ENCODE assay signal across 30 cellular contexts in the genomic region with DNA sequence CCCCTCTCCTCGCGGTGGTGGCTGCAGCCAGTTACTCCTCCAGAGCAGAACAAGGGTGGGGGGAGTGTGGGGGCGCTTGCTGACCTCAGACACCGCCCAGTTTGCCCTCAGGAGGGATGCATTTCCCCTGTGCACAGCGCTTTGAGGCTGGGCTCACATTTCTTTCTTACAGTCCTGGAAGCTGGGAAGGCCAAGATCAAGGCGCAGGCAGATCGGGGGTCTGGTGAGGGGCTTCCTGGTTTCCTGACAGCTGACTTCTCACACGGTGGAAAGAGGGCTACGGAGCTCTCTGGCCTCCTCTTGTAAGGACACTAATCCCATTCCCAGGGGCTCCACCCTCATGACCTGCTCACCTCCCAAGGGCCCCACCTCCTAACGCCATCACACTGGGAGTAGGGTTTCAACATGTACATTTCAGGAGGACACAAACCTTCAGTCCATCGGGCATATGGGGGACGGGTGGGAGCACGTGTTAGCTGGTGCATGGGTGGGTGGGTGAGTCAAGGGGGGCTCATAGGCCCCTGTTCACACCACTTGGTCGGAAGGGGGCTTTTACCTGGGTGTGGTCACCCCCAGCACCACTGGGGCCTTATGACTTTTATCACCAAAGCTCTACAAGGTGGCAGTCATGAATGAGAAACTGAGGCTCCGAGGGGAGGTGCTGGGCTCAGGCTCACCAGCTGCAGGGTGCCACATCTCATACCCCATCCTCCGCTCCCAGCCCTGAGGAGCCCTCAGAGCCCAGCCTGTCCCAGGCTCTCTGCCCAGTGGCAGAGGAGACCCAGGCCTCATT. TPM values are rescaled to one million over a fixed set of nuclear protein-coding genes. Genes with fewer than 3 reads are reported as not detected.
DNase-seq lines count a peak whose midpoint lies in the region; ATAC-seq and TF ChIP-seq lines count a peak whose summit lies in the region.
"Had no signal": no experiment of that assay in that cellular context is flagged by ENCODE, and none has a peak within 500 bp of the region (broad histone marks: within the 10 kb centered on the region; RNA-seq: fewer than 3 reads in every experiment).

No MANE protein-coding gene starts in this region.

- H3K4me1 ChIP-seq in BLaER1 treated with 17β-estradiol and CSF1 and Interleukin-3, amounts not matched to agents 10 nM and 100 nM, result peaks cover 0 to 47% (median 42%) of the 10 kb centered on the region in 10 experiments; a peak in 16 of 20 replicates
- H3K4me1 ChIP-seq: colonic mucosa, neural progenitor cell, SJCRH30, tibial nerve had no signal

- TF ChIP-seq CTCF in VCaP (conservative IDR thresholded peaks at IDR 0.05), result no peak

- H3K9ac ChIP-seq in BLaER1 treated with 17β-estradiol and CSF1 and Interleukin-3, amounts not matched to agents 10 nM and 100 nM, result no peak overlapping the region
- H3K9ac ChIP-seq: neural progenitor cell had no signal

- ATAC-seq in sciatic nerve (no peak), GM21576 (IDR thresholded peaks at IDR 0.05; ENCODE audit: unreplicated experiment) (no peak)
- ATAC-seq: GM23338, right cardiac atrium had no signal

- intact Hi-C loops in activated naive CD4-positive, alpha-beta T cell treated with anti-CD3 and anti-CD28 coated beads for 36 hours (cut with micrococcal nuclease), result no loop called here
- intact Hi-C loops in sciatic nerve (cut with DNase I), result no loop called here

- H3K4me2 ChIP-seq in BLaER1 treated with 17β-estradiol and CSF1 and Interleukin-3, amounts not matched to agents 10 nM and 100 nM, result peak overlapping the region in 7 of 11 experiments; percentile 24 to 58 (median 50); a peak in 12 of 22 replicates
- H3K4me2 ChIP-seq: GM23338, neural progenitor cell had no signal

- no peaks in the 10 kb centered on the region for H3K27me3 Mint-ChIP-seq in activated naive CD4-positive, alpha-beta T cell treated with anti-CD3 and anti-CD28 coated beads for 36 hours (ENCODE audit: low read depth)
- H3K27me3 Mint-ChIP-seq: activated naive CD8-positive, alpha-beta T cell treated with anti-CD3 and anti-CD28 coated beads for 36 hours had no signal

- H3K27ac ChIP-seq in BLaER1 treated with 17β-estradiol and CSF1 and Interleukin-3, amounts not matched to agents 10 nM and 100 nM, result no peak overlapping the region
- peak overlapping the region; percentile 98; the same call in 1 of the 2 replicates for H3K27ac ChIP-seq in VCaP
- H3K27ac ChIP-seq: cardiac muscle cell, colonic mucosa, epithelial cell of prostate, neural progenitor cell, SJCRH30, tibial nerve, WERI-Rb-1 had no signal

- H4K20me1 ChIP-seq in BLaER1 treated with 17β-estradiol and CSF1 and Interleukin-3, amounts not matched to agents 10 nM and 100 nM, result no peaks in the 10 kb centered on the region

- H3K4me3 ChIP-seq in BLaER1 treated with 17β-estradiol and CSF1 and Interleukin-3, amounts not matched to agents 10 nM and 100 nM, result no peak overlapping the region
- H3K4me3 ChIP-seq: cardiac muscle cell, colonic mucosa, GM23338, neural progenitor cell, SJCRH30, tibial nerve had no signal

- peak; percentile 2 for DNase-seq in activated naive CD4-positive, alpha-beta T cell treated with anti-CD3 and anti-CD28 coated beads for 36 hours
- no peak for DNase-seq in activated naive CD4-positive, alpha-beta T cell (lab: John Stamatoyannopoulos, UW)
- peak; percentile 36 for DNase-seq in sciatic nerve (ENCODE audit: low spot score)
- no peak for DNase-seq in NCI-H1417 (lab: John Stamatoyannopoulos, UW)
- DNase-seq in HT-29 (ENCODE audit: low spot score), result no peak
- DNase-seq: activated CD4-positive, alpha-beta T cell treated with anti-CD3 and anti-CD28 coated beads, Interleukin-2, amount 10 ng/mL, durations not matched to agents 24 days and 14 days; activated naive CD8-positive, alpha-beta T cell treated with anti-CD3 and anti-CD28 coated beads for 36 hours; colonic mucosa; COR-L47; effector memory CD4-positive, alpha-beta T cell; HFFc6; immature natural killer cell; mesenchymal stem cell; NCI-H1694 treated with DMSO at 0.1 percent for 48 hours; T1000; WERI-Rb-1 had no signal

- H3K4me3 Mint-ChIP-seq in activated naive CD4-positive, alpha-beta T cell treated with anti-CD3 and anti-CD28 coated beads for 36 hours, result no peak overlapping the region
- H3K4me3 Mint-ChIP-seq: activated CD4-positive, alpha-beta T cell treated with anti-CD3 and anti-CD28 coated beads, Interleukin-2, amount 10 ng/mL, durations not matched to agents 24 days and 14 days; activated naive CD8-positive, alpha-beta T cell treated with anti-CD3 and anti-CD28 coated beads for 36 hours; GM23338; HFFc6; immature natural killer cell; neural progenitor cell had no signal

- CTCF ChIA-PET in activated naive CD4-positive, alpha-beta T cell treated with anti-CD3 and anti-CD28 coated beads for 36 hours (lab: Charles Lee), result interaction anchor here (0.6 kb wide), 1 partner anchor 126 kb away, joined by 3 read pairs; no protein-coding TSS in a partner anchor

- no peaks in the 10 kb centered on the region for H3K27me3 ChIP-seq in BLaER1 treated with 17β-estradiol and CSF1 and Interleukin-3, amounts not matched to agents 10 nM and 100 nM
- H3K27me3 ChIP-seq: cardiac muscle cell, colonic mucosa, neural progenitor cell, SJCRH30, tibial nerve had no signal

- no peaks in the 10 kb centered on the region for H3K36me3 Mint-ChIP-seq in activated naive CD4-positive, alpha-beta T cell treated with anti-CD3 and anti-CD28 coated beads for 36 hours (ENCODE audit: low read depth)
- H3K36me3 Mint-ChIP-seq: activated naive CD8-positive, alpha-beta T cell treated with anti-CD3 and anti-CD28 coated beads for 36 hours; immature natural killer cell; neural progenitor cell had no signal

- no peaks in the 10 kb centered on the region for H3K4me1 Mint-ChIP-seq in activated naive CD4-positive, alpha-beta T cell treated with anti-CD3 and anti-CD28 coated beads for 36 hours (ENCODE audit: low read depth)
- H3K4me1 Mint-ChIP-seq: immature natural killer cell had no signal

- no peaks in the 10 kb centered on the region for H3K9me3 Mint-ChIP-seq in activated naive CD4-positive, alpha-beta T cell treated with anti-CD3 and anti-CD28 coated beads for 36 hours
- H3K9me3 Mint-ChIP-seq: activated CD4-positive, alpha-beta T cell treated with anti-CD3 and anti-CD28 coated beads, Interleukin-2, amount 10 ng/mL, durations not matched to agents 24 days and 14 days; activated naive CD8-positive, alpha-beta T cell treated with anti-CD3 and anti-CD28 coated beads for 36 hours; GM23338; immature natural killer cell had no signal

- H3K36me3 ChIP-seq in BLaER1 treated with 17β-estradiol and CSF1 and Interleukin-3, amounts not matched to agents 10 nM and 100 nM, result no peaks in the 10 kb centered on the region
- H3K36me3 ChIP-seq: cardiac muscle cell, colonic mucosa, neural progenitor cell, SJCRH30, tibial nerve, WERI-Rb-1 had no signal

- H3K27ac Mint-ChIP-seq in activated naive CD4-positive, alpha-beta T cell treated with anti-CD3 and anti-CD28 coated beads for 36 hours, result no peak overlapping the region
- H3K27ac Mint-ChIP-seq: activated CD4-positive, alpha-beta T cell treated with anti-CD3 and anti-CD28 coated beads, Interleukin-2, amount 10 ng/mL, durations not matched to agents 24 days and 14 days; activated naive CD8-positive, alpha-beta T cell treated with anti-CD3 and anti-CD28 coated beads for 36 hours; GM23338; HFFc6; neural progenitor cell had no signal

- no peaks in the 10 kb centered on the region for H3K9me3 ChIP-seq in BLaER1 treated with 17β-estradiol and CSF1 and Interleukin-3, amounts not matched to agents 10 nM and 100 nM (replicated peaks in 1 of 11)
- H3K9me3 ChIP-seq: colonic mucosa, SJCRH30, tibial nerve had no signal

RNA-seq across cellular contexts. Expression of a gene that starts 7.7 kb away (rescaled TPM):
- not detected for total RNA-seq in activated naive CD4-positive, alpha-beta T cell treated with anti-CD3 and anti-CD28 coated beads for 36 hours
- not detected for total RNA-seq in sciatic nerve
- not detected in 2 replicates for total RNA-seq in HT-29 (2014; rRNA removed; shearing (Covaris generic))
- total RNA-seq: activated CD4-positive, alpha-beta T cell treated with anti-CD3 and anti-CD28 coated beads, Interleukin-2, amount 10 ng/mL, durations not matched to agents 24 days and 14 days; astrocyte; cardiac muscle cell; G401; GM23338; HFFc6; NCI-H460; right cardiac atrium; RPMI7951; SJCRH30; tibial nerve had no signal

RNA-seq across cellular contexts. Expression of a gene that starts 50.4 kb away (rescaled TPM):
- 1 to 10 TPM; 1.5 to 2.7 TPM for total RNA-seq in activated naive CD4-positive, alpha-beta T cell treated with anti-CD3 and anti-CD28 coated beads for 36 hours
- total RNA-seq in sciatic nerve, result 11.7 TPM
- total RNA-seq in HT-29 (2014; rRNA removed; shearing (Covaris generic)), result 0.31 TPM in 1 of 2 replicates, not detected in the other
- total RNA-seq: HFFc6, RPMI7951 had no signal

Comparison
In these comparisons a context has a peak if more than half of its experiments do, and no peak if none do; other contexts are left out.
1. DNase-seq: peak in activated naive CD4-positive, alpha-beta T cell treated with anti-CD3 and anti-CD28 coated beads for 36 hours (single experiment) and sciatic nerve (single experiment); none in activated naive CD4-positive, alpha-beta T cell (0 of 4), NCI-H1417 (0 of 3) and HT-29 (single experiment).